In the genomic region with DNA sequence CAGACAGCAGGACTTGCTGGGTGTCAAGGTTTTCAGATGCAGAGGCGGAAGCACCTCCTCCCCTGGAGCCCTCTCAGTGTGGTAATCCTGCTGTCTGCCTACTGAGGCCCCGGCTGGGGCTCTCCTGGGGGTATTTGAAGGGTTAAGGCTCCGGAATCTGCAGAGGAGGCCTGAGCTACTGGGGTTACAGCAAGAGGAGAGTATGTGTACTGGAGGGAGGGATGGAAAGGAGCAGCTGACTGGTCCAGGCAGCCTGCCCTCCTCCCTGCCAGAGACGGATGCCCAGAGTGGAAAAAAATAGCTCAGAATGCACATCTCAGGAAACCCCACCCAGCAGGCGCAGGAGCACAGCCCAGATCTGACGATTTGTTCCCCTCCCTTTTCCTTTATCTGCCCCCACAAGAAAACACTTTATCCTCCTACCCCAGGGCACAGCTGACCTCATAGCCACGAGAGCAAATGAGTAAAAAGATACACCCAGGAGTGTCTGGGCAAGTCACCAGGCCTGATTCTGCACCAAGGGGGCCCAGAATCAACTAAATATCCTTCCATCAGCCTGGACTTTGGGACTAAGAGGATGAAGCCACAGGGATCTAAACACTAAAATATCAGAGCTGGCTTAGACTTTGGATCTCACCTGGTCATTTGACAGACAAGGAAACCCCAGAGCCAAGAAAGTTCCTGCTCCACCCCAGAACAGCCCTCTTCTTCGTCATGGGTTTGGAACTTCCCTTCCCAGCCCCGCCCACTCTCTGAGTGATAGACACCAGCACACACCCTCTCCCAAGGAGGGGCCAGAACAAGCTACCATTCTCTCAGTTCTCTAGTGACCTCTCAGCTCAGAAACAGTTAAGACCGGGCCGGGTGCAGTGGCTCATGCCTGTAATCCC, we compare ENCODE assay signal across 1 cellular context.
TF ChIP-seq lines count a peak whose summit lies in the region.

No MANE protein-coding gene starts in this region.

TF ChIP-seq in HepG2, 621 proteins besides CTCF, POLR2A, EP300 and RAD21 (continued from another document):
- TF ChIP-seq, protein P1, sequence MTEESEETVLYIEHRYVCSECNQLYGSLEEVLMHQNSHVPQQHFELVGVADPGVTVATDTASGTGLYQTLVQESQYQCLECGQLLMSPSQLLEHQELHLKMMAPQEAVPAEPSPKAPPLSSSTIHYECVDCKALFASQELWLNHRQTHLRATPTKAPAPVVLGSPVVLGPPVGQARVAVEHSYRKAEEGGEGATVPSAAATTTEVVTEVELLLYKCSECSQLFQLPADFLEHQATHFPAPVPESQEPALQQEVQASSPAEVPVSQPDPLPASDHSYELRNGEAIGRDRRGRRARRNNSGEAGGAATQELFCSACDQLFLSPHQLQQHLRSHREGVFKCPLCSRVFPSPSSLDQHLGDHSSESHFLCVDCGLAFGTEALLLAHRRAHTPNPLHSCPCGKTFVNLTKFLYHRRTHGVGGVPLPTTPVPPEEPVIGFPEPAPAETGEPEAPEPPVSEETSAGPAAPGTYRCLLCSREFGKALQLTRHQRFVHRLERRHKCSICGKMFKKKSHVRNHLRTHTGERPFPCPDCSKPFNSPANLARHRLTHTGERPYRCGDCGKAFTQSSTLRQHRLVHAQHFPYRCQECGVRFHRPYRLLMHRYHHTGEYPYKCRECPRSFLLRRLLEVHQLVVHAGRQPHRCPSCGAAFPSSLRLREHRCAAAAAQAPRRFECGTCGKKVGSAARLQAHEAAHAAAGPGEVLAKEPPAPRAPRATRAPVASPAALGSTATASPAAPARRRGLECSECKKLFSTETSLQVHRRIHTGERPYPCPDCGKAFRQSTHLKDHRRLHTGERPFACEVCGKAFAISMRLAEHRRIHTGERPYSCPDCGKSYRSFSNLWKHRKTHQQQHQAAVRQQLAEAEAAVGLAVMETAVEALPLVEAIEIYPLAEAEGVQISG (CRISPR knock-in tag; IDR thresholded peaks at IDR 0.05), result 0 out of 2 replicates have a peak, but pooled peaks have one; percentile 9
- TF ChIP-seq RXRB (CRISPR knock-in tag; IDR thresholded peaks at IDR 0.05; ENCODE audit: borderline replicate concordance) (peak; percentile 24; the same call in 1 of the 2 replicates), GFI1 (CRISPR knock-in tag; IDR thresholded peaks at IDR 0.05; ENCODE audit: borderline replicate concordance) (0 out of 2 replicates have a peak, but pooled peaks have one; percentile 35), CHD2 (IDR thresholded peaks at IDR 0.05; ENCODE audit: low read depth, low read length) (no peak), ESRRA (CRISPR knock-in tag; IDR thresholded peaks at IDR 0.05; ENCODE audit: low read depth) (no peak), ZBTB38 (CRISPR knock-in tag; IDR thresholded peaks at IDR 0.05) (no peak), KAT8 (CRISPR knock-in tag; IDR thresholded peaks at IDR 0.05) (peak; percentile 48; the same call in 1 of the 2 replicates), CCAR2 (optimal IDR thresholded peaks at IDR 0.05; ENCODE audit: low read depth, low read length) (no peak), SAP130 (CRISPR knock-in tag; IDR thresholded peaks at IDR 0.05; ENCODE audit: low read depth) (peak; percentile 96), DNMT1 (CRISPR knock-in tag; IDR thresholded peaks at IDR 0.05) (no peak), HDAC2 (CRISPR knock-in tag; IDR thresholded peaks at IDR 0.05) (no peak), ZNF678 (CRISPR knock-in tag; IDR thresholded peaks at IDR 0.05) (no peak), RARA (CRISPR knock-in tag; IDR thresholded peaks at IDR 0.05) (0 out of 2 replicates have a peak, but pooled peaks have one; percentile 39), ZNF644 (CRISPR knock-in tag; IDR thresholded peaks at IDR 0.05; ENCODE audit: low read depth) (no peak), ONECUT2 (CRISPR knock-in tag; IDR thresholded peaks at IDR 0.05) (no peak), SNAPC2 (CRISPR knock-in tag; IDR thresholded peaks at IDR 0.05) (no peak), NFKB2 (CRISPR knock-in tag; IDR thresholded peaks at IDR 0.05; ENCODE audit: borderline replicate concordance) (no peak), RNF2 (conservative IDR thresholded peaks at IDR 0.05; ENCODE audit: low read depth) (no peak), ISX (CRISPR knock-in tag; conservative IDR thresholded peaks at IDR 0.05) (no peak), ZMYM2 (CRISPR knock-in tag; IDR thresholded peaks at IDR 0.05) (no peak), NRL (CRISPR knock-in tag; IDR thresholded peaks at IDR 0.05; ENCODE audit: borderline replicate concordance) (no peak; the same call in 1 of the 2 replicates), ZNF556 (CRISPR knock-in tag; IDR thresholded peaks at IDR 0.05; ENCODE audit: borderline replicate concordance) (peak; percentile 17; the same call in 1 of the 2 replicates), REPIN1 (CRISPR knock-in tag; IDR thresholded peaks at IDR 0.05; ENCODE audit: borderline replicate concordance, low read depth) (no peak), ETV5 (CRISPR knock-in tag; IDR thresholded peaks at IDR 0.05; ENCODE audit: borderline replicate concordance) (peak; percentile 61; the same call in 1 of the 2 replicates), ZNF441 (CRISPR knock-in tag; IDR thresholded peaks at IDR 0.05; ENCODE audit: borderline replicate concordance) (no peak), CEBPB (IDR thresholded peaks at IDR 0.05; ENCODE audit: borderline replicate concordance, low read depth, low read length) (no peak), NCOA2 (CRISPR knock-in tag; IDR thresholded peaks at IDR 0.05) (no peak), ELF1 (CRISPR knock-in tag; IDR thresholded peaks at IDR 0.05) (no peak)
- TF ChIP-seq, protein P2, sequence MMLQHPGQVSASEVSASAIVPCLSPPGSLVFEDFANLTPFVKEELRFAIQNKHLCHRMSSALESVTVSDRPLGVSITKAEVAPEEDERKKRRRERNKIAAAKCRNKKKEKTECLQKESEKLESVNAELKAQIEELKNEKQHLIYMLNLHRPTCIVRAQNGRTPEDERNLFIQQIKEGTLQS (CRISPR knock-in tag; IDR thresholded peaks at IDR 0.05), result peak; percentile 64; the same call in 1 of the 2 replicates
- TF ChIP-seq, protein P3, sequence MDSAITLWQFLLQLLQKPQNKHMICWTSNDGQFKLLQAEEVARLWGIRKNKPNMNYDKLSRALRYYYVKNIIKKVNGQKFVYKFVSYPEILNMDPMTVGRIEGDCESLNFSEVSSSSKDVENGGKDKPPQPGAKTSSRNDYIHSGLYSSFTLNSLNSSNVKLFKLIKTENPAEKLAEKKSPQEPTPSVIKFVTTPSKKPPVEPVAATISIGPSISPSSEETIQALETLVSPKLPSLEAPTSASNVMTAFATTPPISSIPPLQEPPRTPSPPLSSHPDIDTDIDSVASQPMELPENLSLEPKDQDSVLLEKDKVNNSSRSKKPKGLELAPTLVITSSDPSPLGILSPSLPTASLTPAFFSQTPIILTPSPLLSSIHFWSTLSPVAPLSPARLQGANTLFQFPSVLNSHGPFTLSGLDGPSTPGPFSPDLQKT (CRISPR knock-in tag; IDR thresholded peaks at IDR 0.05; ENCODE audit: borderline replicate concordance), result no peak
- TF ChIP-seq, protein P4, sequence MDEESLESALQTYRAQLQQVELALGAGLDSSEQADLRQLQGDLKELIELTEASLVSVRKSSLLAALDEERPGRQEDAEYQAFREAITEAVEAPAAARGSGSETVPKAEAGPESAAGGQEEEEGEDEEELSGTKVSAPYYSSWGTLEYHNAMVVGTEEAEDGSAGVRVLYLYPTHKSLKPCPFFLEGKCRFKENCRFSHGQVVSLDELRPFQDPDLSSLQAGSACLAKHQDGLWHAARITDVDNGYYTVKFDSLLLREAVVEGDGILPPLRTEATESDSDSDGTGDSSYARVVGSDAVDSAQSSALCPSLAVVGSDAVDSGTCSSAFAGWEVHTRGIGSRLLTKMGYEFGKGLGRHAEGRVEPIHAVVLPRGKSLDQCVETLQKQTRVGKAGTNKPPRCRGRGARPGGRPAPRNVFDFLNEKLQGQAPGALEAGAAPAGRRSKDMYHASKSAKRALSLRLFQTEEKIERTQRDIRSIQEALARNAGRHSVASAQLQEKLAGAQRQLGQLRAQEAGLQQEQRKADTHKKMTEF (CRISPR knock-in tag; IDR thresholded peaks at IDR 0.05), result no peak
- TF ChIP-seq, protein P5, sequence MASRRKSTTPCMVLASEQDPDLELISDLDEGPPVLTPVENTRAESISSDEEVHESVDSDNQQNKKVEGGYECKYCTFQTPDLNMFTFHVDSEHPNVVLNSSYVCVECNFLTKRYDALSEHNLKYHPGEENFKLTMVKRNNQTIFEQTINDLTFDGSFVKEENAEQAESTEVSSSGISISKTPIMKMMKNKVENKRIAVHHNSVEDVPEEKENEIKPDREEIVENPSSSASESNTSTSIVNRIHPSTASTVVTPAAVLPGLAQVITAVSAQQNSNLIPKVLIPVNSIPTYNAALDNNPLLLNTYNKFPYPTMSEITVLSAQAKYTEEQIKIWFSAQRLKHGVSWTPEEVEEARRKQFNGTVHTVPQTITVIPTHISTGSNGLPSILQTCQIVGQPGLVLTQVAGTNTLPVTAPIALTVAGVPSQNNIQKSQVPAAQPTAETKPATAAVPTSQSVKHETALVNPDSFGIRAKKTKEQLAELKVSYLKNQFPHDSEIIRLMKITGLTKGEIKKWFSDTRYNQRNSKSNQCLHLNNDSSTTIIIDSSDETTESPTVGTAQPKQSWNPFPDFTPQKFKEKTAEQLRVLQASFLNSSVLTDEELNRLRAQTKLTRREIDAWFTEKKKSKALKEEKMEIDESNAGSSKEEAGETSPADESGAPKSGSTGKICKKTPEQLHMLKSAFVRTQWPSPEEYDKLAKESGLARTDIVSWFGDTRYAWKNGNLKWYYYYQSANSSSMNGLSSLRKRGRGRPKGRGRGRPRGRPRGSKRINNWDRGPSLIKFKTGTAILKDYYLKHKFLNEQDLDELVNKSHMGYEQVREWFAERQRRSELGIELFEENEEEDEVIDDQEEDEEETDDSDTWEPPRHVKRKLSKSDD (CRISPR knock-in tag; IDR thresholded peaks at IDR 0.05; ENCODE audit: low read depth), result no peak
- TF ChIP-seq, protein P6, sequence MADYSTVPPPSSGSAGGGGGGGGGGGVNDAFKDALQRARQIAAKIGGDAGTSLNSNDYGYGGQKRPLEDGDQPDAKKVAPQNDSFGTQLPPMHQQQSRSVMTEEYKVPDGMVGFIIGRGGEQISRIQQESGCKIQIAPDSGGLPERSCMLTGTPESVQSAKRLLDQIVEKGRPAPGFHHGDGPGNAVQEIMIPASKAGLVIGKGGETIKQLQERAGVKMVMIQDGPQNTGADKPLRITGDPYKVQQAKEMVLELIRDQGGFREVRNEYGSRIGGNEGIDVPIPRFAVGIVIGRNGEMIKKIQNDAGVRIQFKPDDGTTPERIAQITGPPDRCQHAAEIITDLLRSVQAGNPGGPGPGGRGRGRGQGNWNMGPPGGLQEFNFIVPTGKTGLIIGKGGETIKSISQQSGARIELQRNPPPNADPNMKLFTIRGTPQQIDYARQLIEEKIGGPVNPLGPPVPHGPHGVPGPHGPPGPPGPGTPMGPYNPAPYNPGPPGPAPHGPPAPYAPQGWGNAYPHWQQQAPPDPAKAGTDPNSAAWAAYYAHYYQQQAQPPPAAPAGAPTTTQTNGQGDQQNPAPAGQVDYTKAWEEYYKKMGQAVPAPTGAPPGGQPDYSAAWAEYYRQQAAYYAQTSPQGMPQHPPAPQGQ (CRISPR knock-in tag; IDR thresholded peaks at IDR 0.05; ENCODE audit: borderline replicate concordance), result no peak
- TF ChIP-seq, protein P7, sequence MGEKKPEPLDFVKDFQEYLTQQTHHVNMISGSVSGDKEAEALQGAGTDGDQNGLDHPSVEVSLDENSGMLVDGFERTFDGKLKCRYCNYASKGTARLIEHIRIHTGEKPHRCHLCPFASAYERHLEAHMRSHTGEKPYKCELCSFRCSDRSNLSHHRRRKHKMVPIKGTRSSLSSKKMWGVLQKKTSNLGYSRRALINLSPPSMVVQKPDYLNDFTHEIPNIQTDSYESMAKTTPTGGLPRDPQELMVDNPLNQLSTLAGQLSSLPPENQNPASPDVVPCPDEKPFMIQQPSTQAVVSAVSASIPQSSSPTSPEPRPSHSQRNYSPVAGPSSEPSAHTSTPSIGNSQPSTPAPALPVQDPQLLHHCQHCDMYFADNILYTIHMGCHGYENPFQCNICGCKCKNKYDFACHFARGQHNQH (CRISPR knock-in tag; IDR thresholded peaks at IDR 0.05), result no peak
- TF ChIP-seq, protein P8, sequence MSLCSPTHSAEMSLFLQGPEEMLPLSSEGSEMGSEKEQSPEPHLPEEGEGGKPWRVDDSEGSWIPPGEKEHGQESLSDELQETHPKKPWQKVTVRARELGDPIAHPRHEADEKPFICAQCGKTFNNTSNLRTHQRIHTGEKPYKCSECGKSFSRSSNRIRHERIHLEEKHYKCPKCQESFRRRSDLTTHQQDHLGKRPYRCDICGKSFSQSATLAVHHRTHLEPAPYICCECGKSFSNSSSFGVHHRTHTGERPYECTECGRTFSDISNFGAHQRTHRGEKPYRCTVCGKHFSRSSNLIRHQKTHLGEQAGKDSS (CRISPR knock-in tag; IDR thresholded peaks at IDR 0.05; ENCODE audit: borderline replicate concordance, low read depth), result no peak
- TF ChIP-seq, protein P9, sequence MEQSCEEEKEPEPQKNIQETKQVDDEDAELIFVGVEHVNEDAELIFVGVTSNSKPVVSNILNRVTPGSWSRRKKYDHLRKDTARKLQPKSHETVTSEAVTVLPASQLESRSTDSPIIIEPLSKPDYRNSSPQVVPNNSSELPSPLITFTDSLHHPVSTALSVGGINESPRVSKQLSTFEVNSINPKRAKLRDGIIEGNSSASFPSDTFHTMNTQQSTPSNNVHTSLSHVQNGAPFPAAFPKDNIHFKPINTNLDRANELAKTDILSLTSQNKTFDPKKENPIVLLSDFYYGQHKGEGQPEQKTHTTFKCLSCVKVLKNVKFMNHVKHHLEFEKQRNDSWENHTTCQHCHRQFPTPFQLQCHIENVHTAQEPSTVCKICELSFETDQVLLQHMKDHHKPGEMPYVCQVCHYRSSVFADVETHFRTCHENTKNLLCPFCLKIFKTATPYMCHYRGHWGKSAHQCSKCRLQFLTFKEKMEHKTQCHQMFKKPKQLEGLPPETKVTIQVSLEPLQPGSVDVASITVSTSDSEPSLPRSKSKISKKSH (CRISPR knock-in tag; IDR thresholded peaks at IDR 0.05; ENCODE audit: borderline replicate concordance), result no peak
TF ChIP-seq in HepG2: peak in this region for 78.
